Comparison of ENCODE assay signal across 8 cellular contexts in genomic region chr3:61562042-61562809, GRCh38. TPM values are rescaled to one million over a fixed set of nuclear protein-coding genes. Genes with fewer than 3 reads are reported as not detected.
A peak's percentile ranks its signal among the peaks of the same experiment; 100 is the strongest.
DNase-seq lines count a peak whose midpoint lies in the region; ATAC-seq, FAIRE-seq and TF ChIP-seq lines count a peak whose summit lies in the region.

No MANE protein-coding gene starts in this region.

- no peak overlapping the region for H3K27ac Mint-ChIP-seq in T-helper 1 cell treated with Interleukin-12 subunit alpha and Interleukin-12 subunit beta and Interleukin-4 antibody, amounts not matched to agents 30 μg/mL and 1 μg/mL, for 36 hours
- no peak overlapping the region for H3K27ac Mint-ChIP-seq in T-helper 2 cell treated with Interferon-gamma antibody and Interleukin-4, amounts not matched to agents 5 μg/mL and 100 μg/mL, for 36 hours
- H3K27ac Mint-ChIP-seq in CD4-positive, alpha-beta memory T cell = no peak overlapping the region

- no peak overlapping the region for H3K27ac ChIP-seq in CD4-positive, alpha-beta memory T cell (ENCODE audit: low read depth, low read length)

- no peaks in the 10 kb centered on the region for H3K9me3 Mint-ChIP-seq in T-helper 1 cell treated with Interleukin-12 subunit alpha and Interleukin-12 subunit beta and Interleukin-4 antibody, amounts not matched to agents 30 μg/mL and 1 μg/mL, for 36 hours
- H3K9me3 Mint-ChIP-seq in T-helper 2 cell treated with Interferon-gamma antibody and Interleukin-4, amounts not matched to agents 5 μg/mL and 100 μg/mL, for 36 hours = no peaks in the 10 kb centered on the region
- peaks cover 0 to 17% (median 4%) of the 10 kb centered on the region in 8 donors for H3K9me3 Mint-ChIP-seq in CD4-positive, alpha-beta memory T cell

- H3K4me3 Mint-ChIP-seq in T-helper 1 cell treated with Interleukin-12 subunit alpha and Interleukin-12 subunit beta and Interleukin-4 antibody, amounts not matched to agents 30 μg/mL and 1 μg/mL, for 36 hours = peak overlapping the region; percentile 78
- H3K4me3 Mint-ChIP-seq in T-helper 2 cell treated with Interferon-gamma antibody and Interleukin-4, amounts not matched to agents 5 μg/mL and 100 μg/mL, for 36 hours = peak overlapping the region; percentile 76
- H3K4me3 Mint-ChIP-seq in CD4-positive, alpha-beta memory T cell = peak overlapping the region in 2 of 8 donors; percentile 63

- peaks cover 4% of the 10 kb centered on the region for H3K4me1 ChIP-seq in CD4-positive, alpha-beta memory T cell (ENCODE audit: insufficient read depth, low read length)

- H3K27me3 Mint-ChIP-seq in T-helper 1 cell treated with Interleukin-12 subunit alpha and Interleukin-12 subunit beta and Interleukin-4 antibody, amounts not matched to agents 30 μg/mL and 1 μg/mL, for 36 hours (ENCODE audit: low read depth) = peaks cover 73% of the 10 kb centered on the region
- H3K27me3 Mint-ChIP-seq in T-helper 2 cell treated with Interferon-gamma antibody and Interleukin-4, amounts not matched to agents 5 μg/mL and 100 μg/mL, for 36 hours (ENCODE audit: low read depth) = peaks cover 76% of the 10 kb centered on the region
- H3K27me3 Mint-ChIP-seq in CD4-positive, alpha-beta memory T cell = peaks cover 26 to 54% of the 10 kb centered on the region in 2 donors

- DNase-seq in T-helper 1 cell = no peak
- DNase-seq in T-helper 2 cell treated with Interferon-gamma antibody and Interleukin-4, amounts not matched to agents 5 μg/mL and 100 μg/mL, for 36 hours (ENCODE audit: low spot score) = peak; percentile 4
- peak; percentile 42 for DNase-seq in left cardiac atrium
- DNase-seq in retinal pigment epithelial cell (ENCODE audit: low read depth) = no peak
- DNase-seq in CD4-positive, alpha-beta memory T cell = no peak
- no peak for DNase-seq in omental fat pad (ENCODE audit: low spot score)
- no peak for DNase-seq in GM19239 (ENCODE audit: insufficient read length, low spot score)

- intact Hi-C loops in left cardiac atrium (cut with DNase I) = loop anchor here (5.0 to 10.0 kb wide), 7 partner anchors 75 to 625 kb away; no protein-coding TSS in a partner anchor
- intact Hi-C loops in CD4-positive, alpha-beta memory T cell (cut with micrococcal nuclease) = no loop called here

- peak overlapping the region; percentile 77 for H3K4me3 ChIP-seq in retinal pigment epithelial cell (ENCODE audit: low read length)
- H3K4me3 ChIP-seq in CD4-positive, alpha-beta memory T cell (ENCODE audit: low read length in 2 of 2) = no peak overlapping the region

- FAIRE-seq in GM19239 (lab: Jason Lieb, UNC) = no peak

- CTCF ChIA-PET in CD4-positive, alpha-beta memory T cell (lab: Charles Lee; ENCODE audit: partially characterized antibody) = no interaction called here

- H3K36me3 Mint-ChIP-seq in T-helper 1 cell treated with Interleukin-12 subunit alpha and Interleukin-12 subunit beta and Interleukin-4 antibody, amounts not matched to agents 30 μg/mL and 1 μg/mL, for 36 hours (ENCODE audit: low read depth) = peaks cover 2% of the 10 kb centered on the region
- H3K36me3 Mint-ChIP-seq in T-helper 2 cell treated with Interferon-gamma antibody and Interleukin-4, amounts not matched to agents 5 μg/mL and 100 μg/mL, for 36 hours (ENCODE audit: low read depth) = peaks cover 1% of the 10 kb centered on the region
- H3K36me3 Mint-ChIP-seq in CD4-positive, alpha-beta memory T cell = no peaks in the 10 kb centered on the region

- TF ChIP-seq CTCF in retinal pigment epithelial cell (conservative IDR thresholded peaks at IDR 0.05; ENCODE audit: low read depth, low read length) = no peak
- no peak for TF ChIP-seq CTCF in omental fat pad (IDR thresholded peaks at IDR 0.05)

- H3K9me3 ChIP-seq in CD4-positive, alpha-beta memory T cell (ENCODE audit: control insufficient read depth in 1 of 2, low read length in 2 of 2) = no peaks in the 10 kb centered on the region

- ATAC-seq in left cardiac atrium = peak in 1 of 2 donors; percentile 1
- ATAC-seq in omental fat pad (ENCODE audit: low FRiP score) = no peak

- peaks cover 15% of the 10 kb centered on the region for H3K27me3 ChIP-seq in CD4-positive, alpha-beta memory T cell (ENCODE audit: insufficient read depth, low read length)

- peaks cover 16% of the 10 kb centered on the region for H3K4me1 Mint-ChIP-seq in T-helper 1 cell treated with Interleukin-12 subunit alpha and Interleukin-12 subunit beta and Interleukin-4 antibody, amounts not matched to agents 30 μg/mL and 1 μg/mL, for 36 hours (ENCODE audit: low read depth)
- H3K4me1 Mint-ChIP-seq in T-helper 2 cell treated with Interferon-gamma antibody and Interleukin-4, amounts not matched to agents 5 μg/mL and 100 μg/mL, for 36 hours (ENCODE audit: low read depth) = peaks cover 12% of the 10 kb centered on the region
- H3K4me1 Mint-ChIP-seq in CD4-positive, alpha-beta memory T cell = peaks cover 0 to 21% (median 3%) of the 10 kb centered on the region in 4 donors

- no peaks in the 10 kb centered on the region for H3K36me3 ChIP-seq in CD4-positive, alpha-beta memory T cell (ENCODE audit: insufficient read depth, low read length)

- POLR2A ChIA-PET in CD4-positive, alpha-beta memory T cell (lab: Charles Lee; ENCODE audit: partially characterized antibody) = no interaction called here

RNA-seq across cellular contexts. Expression of gene PTPRG, which starts 0.9 kb away (rescaled TPM):
- total RNA-seq in left cardiac atrium = 10 to 100 TPM; 37.6 to 46.9 TPM
- not detected for total RNA-seq in CD4-positive, alpha-beta memory T cell
- not detected for polyA plus RNA-seq in CD4-positive, alpha-beta memory T cell
- total RNA-seq in omental fat pad = 100 to 1,000 TPM in 3 of 4 donors, 10 to 100 TPM in 1; 90.0 to 172 (median 104) TPM

Comparison
In these comparisons a context has a peak if more than half of its experiments do, and no peak if none do; other contexts are left out.
1. DNase-seq: peak in T-helper 2 cell treated with Interferon-gamma antibody and Interleukin-4, amounts not matched to agents 5 μg/mL and 100 μg/mL, for 36 hours (single experiment) and left cardiac atrium (single experiment); none in T-helper 1 cell (0 of 5), retinal pigment epithelial cell (single experiment), CD4-positive, alpha-beta memory T cell (0 of 5), omental fat pad (single experiment) and GM19239 (single experiment).
2. RNA of gene PTPRG, which starts 0.9 kb away (total RNA-seq): 90.0 to 172 TPM in omental fat pad and 37.6 to 46.9 TPM in left cardiac atrium; not detected in CD4-positive, alpha-beta memory T cell; every median in the first group is over 10 times any median in the second.